Comparison of ENCODE assay signal across 8 cellular contexts in genomic region chr5:39074009-39074886, GRCh38. TPM values are rescaled to one million over a fixed set of nuclear protein-coding genes. Genes with fewer than 3 reads are reported as not detected.
DNase-seq lines count a peak whose midpoint lies in the region; ATAC-seq and TF ChIP-seq lines count a peak whose summit lies in the region.

Gene RICTOR, minus strand, starts transcription at chr5:39074399. Its CDS starts 22 bp downstream, at chr5:39074377.

- TF ChIP-seq CTCF in uterus (IDR thresholded peaks at IDR 0.05), result no peak

- intact Hi-C loops in left ventricle myocardium superior (cut with micrococcal nuclease) (loop anchor here (5.0 kb wide), 1 partner anchor 62 kb away; no protein-coding TSS in a partner anchor), uterus (cut with DNase I; ENCODE audit: low total_unique reads) (no loop called here)

- peak; percentile 86 for DNase-seq in NCI-H1694 treated with DMSO at 0.1 percent for 48 hours (lab: John Stamatoyannopoulos, UW)
- peak; percentile 76 to 93 (median 85) for DNase-seq in T-helper 2 cell
- peak; percentile 97 for DNase-seq in left ventricle myocardium superior
- peak; percentile 94 for DNase-seq in putamen (ENCODE audit: low spot score)
- DNase-seq in uterus, result peak; percentile 89 to 92

- peaks cover 7 to 10% of the 10 kb centered on the region in 2 donors for H3K4me1 ChIP-seq in uterus

- peak within 1 kb of the TSS; percentile 85 to 96 for H3K4me3 ChIP-seq in uterus

- peak within 1 kb of the TSS; percentile 97 for H3K27ac ChIP-seq in angular gyrus (ENCODE audit: low read depth, low read length)
- peak within 1 kb of the TSS; percentile 99 for H3K27ac ChIP-seq in uterus

- no peaks in the 10 kb centered on the region for H3K36me3 ChIP-seq in uterus

- TF ChIP-seq POLR2A in uterus (IDR thresholded peaks at IDR 0.05), result peak; percentile 67 to 83

- H3K9me3 ChIP-seq in uterus, result no peaks in the 10 kb centered on the region

- no peaks in the 10 kb centered on the region for H3K27me3 ChIP-seq in uterus

- ATAC-seq in GM18502 (IDR thresholded peaks at IDR 0.05; ENCODE audit: poor library complexity, unreplicated experiment), result peak; percentile 74
- peak; percentile 63 for ATAC-seq in HG02938 (IDR thresholded peaks at IDR 0.05; ENCODE audit: unreplicated experiment)
- ATAC-seq in left ventricle myocardium superior, result peak; percentile 95

RNA-seq across cellular contexts. Expression of gene RICTOR, which starts in this region (rescaled TPM):
- total RNA-seq in left ventricle myocardium superior (27.5 TPM), uterus (10 to 100 TPM; 50.6 to 79.4 (median 70.6) TPM)

Comparison
In these comparisons a context has a peak if more than half of its experiments do, and no peak if none do; other contexts are left out.
1. Peak in every context shown above with its lines: DNase-seq, ATAC-seq, H3K4me3 ChIP-seq and H3K27ac ChIP-seq.